ENCODE assay signal across 1 cellular context in genomic region chr10:6721964-6722615, GRCh38.
TF ChIP-seq lines count a peak whose summit lies in the region.

No MANE protein-coding gene starts in this region.

TF ChIP-seq in GM23338, 12 proteins besides CTCF, POLR2A, EP300 and RAD21:
- TF ChIP-seq ZNF462 (CRISPR knock-in tag; IDR thresholded peaks at IDR 0.05) (peak; percentile 82), JUNB (IDR thresholded peaks at IDR 0.05; ENCODE audit: unreplicated experiment) (no peak), ZNF114 (CRISPR knock-in tag; IDR thresholded peaks at IDR 0.05) (no peak)
